ENCODE assay signal across 10 cellular contexts in genomic region chr3:133360476-133360875, GRCh38. TPM values are rescaled to one million over a fixed set of nuclear protein-coding genes. Genes with fewer than 3 reads are reported as not detected.
"Had no signal": no experiment of that assay in that cellular context is flagged by ENCODE, and none has a peak within 500 bp of the region (broad histone marks: within the 10 kb centered on the region; RNA-seq: fewer than 3 reads in every experiment).

No MANE protein-coding gene starts in this region.

- H3K4me1 ChIP-seq: HAP-1 had no signal

- H3K36me3 ChIP-seq: HAP-1 had no signal

- DNase-seq: GM23248, GOT3, H7, HFFc6, IMR-90, KBM-7 had no signal

- H3K27ac Mint-ChIP-seq: HFFc6 had no signal

- H3K4me3 Mint-ChIP-seq: HFFc6 had no signal

- ATAC-seq: HCT116 had no signal

- H3K4me3 ChIP-seq: GM23248, HAP-1 had no signal

- H3K27ac ChIP-seq: GM23248 had no signal

RNA-seq across cellular contexts. Expression of gene BFSP2, which starts 39.4 kb away (rescaled TPM):
- total RNA-seq: GM23248, H4, H7, HFFc6, HT-29, IMR-90 had no signal
